In genomic region chr1:107844009-107844408, GRCh38 we compare ENCODE assay signal across 16 cellular contexts.
DNase-seq lines count a peak whose midpoint lies in the region; ATAC-seq and TF ChIP-seq lines count a peak whose summit lies in the region.
"Had no signal": no experiment of that assay in that cellular context is flagged by ENCODE, and none has a peak within 500 bp of the region (broad histone marks: within the 10 kb centered on the region; RNA-seq: fewer than 3 reads in every experiment).

No MANE protein-coding gene starts in this region.

- H3K9ac ChIP-seq in BLaER1: peak overlapping the region; percentile 54

- no peak for TF ChIP-seq CTCF in activated B cell treated with CpG ODN at 0.5 μM for 24 hours (IDR thresholded peaks at IDR 0.05)

- no peaks in the 10 kb centered on the region for H3K27me3 ChIP-seq in BLaER1
- H3K27me3 ChIP-seq in CD4-positive, CD25-positive, alpha-beta regulatory T cell (ENCODE audit: control insufficient read depth, insufficient read depth, low read length): no peaks in the 10 kb centered on the region
- H3K27me3 ChIP-seq: right lobe of liver had no signal

- H3K27me3 Mint-ChIP-seq in CD4-positive, CD25-positive, alpha-beta regulatory T cell: no peaks in the 10 kb centered on the region
- H3K27me3 Mint-ChIP-seq in activated B cell treated with CpG ODN at 0.5 μM for 24 hours (no peaks in the 10 kb centered on the region), naive B cell (no peaks in the 10 kb centered on the region)

- H3K4me2 ChIP-seq in BLaER1: peak overlapping the region; percentile 83
- H3K4me2 ChIP-seq: GM23338 had no signal

- H3K9me3 Mint-ChIP-seq in CD4-positive, CD25-positive, alpha-beta regulatory T cell: peaks cover 0 to 14% (median 8%) of the 10 kb centered on the region in 7 donors
- peaks cover 16% of the 10 kb centered on the region for H3K9me3 Mint-ChIP-seq in activated B cell treated with CpG ODN at 0.5 μM for 24 hours
- H3K9me3 Mint-ChIP-seq in naive B cell: peaks cover 12 to 38% (median 29%) of the 10 kb centered on the region in 7 donors

- H3K9me3 ChIP-seq in BLaER1: peaks cover 41% of the 10 kb centered on the region
- no peaks in the 10 kb centered on the region for H3K9me3 ChIP-seq in CD4-positive, CD25-positive, alpha-beta regulatory T cell (ENCODE audit: control insufficient read depth in 2 of 2, low read length in 2 of 2)
- H3K9me3 ChIP-seq: right lobe of liver had no signal

- intact Hi-C loops in activated B cell treated with CpG ODN at 0.5 μM for 24 hours (cut with micrococcal nuclease): loop anchor here (1.0 to 5.0 kb wide), 3 partner anchors 8 to 198 kb away; no protein-coding TSS in a partner anchor

- DNase-seq in CD4-positive, CD25-positive, alpha-beta regulatory T cell: no peak
- DNase-seq in activated B cell treated with CpG ODN at 0.5 μM for 24 hours (no peak), naive B cell (peak; percentile 18), superior temporal gyrus (ENCODE audit: extremely low spot score) (no peak)
- DNase-seq: AML-193; DMS153; effector memory CD4-positive, alpha-beta T cell; NCI-H1930; NCI-H446; right lobe of liver; Right ventricle myocardium superior; T-helper 1 cell had no signal

- H3K4me3 Mint-ChIP-seq in CD4-positive, CD25-positive, alpha-beta regulatory T cell: peak overlapping the region; percentile 31 to 83 (median 60)
- peak overlapping the region; percentile 66 for H3K4me3 Mint-ChIP-seq in activated B cell treated with CpG ODN at 0.5 μM for 24 hours
- H3K4me3 Mint-ChIP-seq in naive B cell: peak overlapping the region; percentile 67 to 93 (median 84)
- H3K4me3 Mint-ChIP-seq: GM23338 had no signal

- POLR2A ChIA-PET in activated B cell treated with CpG ODN at 0.5 μM for 24 hours (lab: Charles Lee): interaction anchor here (0.7 to 2.7 kb wide), 7 partner anchors 13 to 120 kb away, joined by 3 to 14 read pairs (median 5); no protein-coding TSS in a partner anchor

- CTCF ChIA-PET in activated B cell treated with CpG ODN at 0.5 μM for 24 hours (lab: Charles Lee): interaction anchor here (1.2 to 2.0 kb wide), 4 partner anchors 34 to 281 kb away, joined by 4 to 9 read pairs (median 6); no protein-coding TSS in a partner anchor

- no peak for ATAC-seq in CD4-positive, CD25-positive, alpha-beta regulatory T cell (ENCODE audit: low read depth in 2 of 2)
- ATAC-seq in activated B cell treated with CpG ODN at 0.5 μM for 24 hours (ENCODE audit: low read depth) (peak; percentile 52), naive B cell (ENCODE audit: low read depth in 2 of 2) (peak; percentile 29 to 44), GM19324 (IDR thresholded peaks at IDR 0.05; ENCODE audit: low FRiP score, unreplicated experiment) (no peak)
- no peak for ATAC-seq in activated CD4-positive, CD25-positive, alpha-beta regulatory T cell treated with anti-CD3 and anti-CD28 coated beads, Interleukin-2, amount 50 U/mL, for 24 hours

- H3K36me3 ChIP-seq in BLaER1: peaks cover 25% of the 10 kb centered on the region
- no peaks in the 10 kb centered on the region for H3K36me3 ChIP-seq in CD4-positive, CD25-positive, alpha-beta regulatory T cell (ENCODE audit: control insufficient read depth, insufficient read depth, low read length)
- H3K36me3 ChIP-seq: right lobe of liver had no signal

- peak overlapping the region; percentile 84 for H3K27ac ChIP-seq in BLaER1
- H3K27ac ChIP-seq in CD4-positive, CD25-positive, alpha-beta regulatory T cell (ENCODE audit: insufficient read depth, low read length, poor library complexity, severe bottlenecking): peak overlapping the region; percentile 51
- H3K27ac ChIP-seq: right lobe of liver had no signal

- H3K4me3 ChIP-seq in BLaER1: peak overlapping the region; percentile 49
- H3K4me3 ChIP-seq in CD4-positive, CD25-positive, alpha-beta regulatory T cell (ENCODE audit: low read depth, low read length): peak overlapping the region; percentile 49
- H3K4me3 ChIP-seq: GM23338, right lobe of liver had no signal

- H4K20me1 ChIP-seq in BLaER1: no peaks in the 10 kb centered on the region

- peaks cover 47 to 78% (median 63%) of the 10 kb centered on the region in 4 donors for H3K4me1 Mint-ChIP-seq in CD4-positive, CD25-positive, alpha-beta regulatory T cell
- H3K4me1 Mint-ChIP-seq in activated B cell treated with CpG ODN at 0.5 μM for 24 hours (peaks cover 80% of the 10 kb centered on the region), naive B cell (peaks cover 71 to 92% (median 88%) of the 10 kb centered on the region in 3 donors)

- peaks cover 69% of the 10 kb centered on the region for H3K4me1 ChIP-seq in BLaER1
- H3K4me1 ChIP-seq in CD4-positive, CD25-positive, alpha-beta regulatory T cell (ENCODE audit: control insufficient read depth, insufficient read depth, low read length, poor library complexity, severe bottlenecking): peaks cover 49% of the 10 kb centered on the region
- H3K4me1 ChIP-seq: right lobe of liver had no signal

- H3K27ac Mint-ChIP-seq in CD4-positive, CD25-positive, alpha-beta regulatory T cell: peak overlapping the region; percentile 56 to 84 (median 80)
- H3K27ac Mint-ChIP-seq in activated B cell treated with CpG ODN at 0.5 μM for 24 hours: peak overlapping the region; percentile 87
- H3K27ac Mint-ChIP-seq in naive B cell: peak overlapping the region; percentile 89 to 98 (median 96)
- H3K27ac Mint-ChIP-seq: GM23338 had no signal

- peaks cover 15% of the 10 kb centered on the region for H3K36me3 Mint-ChIP-seq in CD4-positive, CD25-positive, alpha-beta regulatory T cell
- H3K36me3 Mint-ChIP-seq in activated B cell treated with CpG ODN at 0.5 μM for 24 hours (ENCODE audit: low read depth): peaks cover 27% of the 10 kb centered on the region
- peaks cover 12 to 30% of the 10 kb centered on the region in 2 donors for H3K36me3 Mint-ChIP-seq in naive B cell

Comparison
In these comparisons a context has a peak if more than half of its experiments do, and no peak if none do; other contexts are left out.
1. ATAC-seq: peak in activated B cell treated with CpG ODN at 0.5 μM for 24 hours (single experiment) and naive B cell (2 of 2); none in CD4-positive, CD25-positive, alpha-beta regulatory T cell (0 of 2), GM19324 (single experiment) and activated CD4-positive, CD25-positive, alpha-beta regulatory T cell treated with anti-CD3 and anti-CD28 coated beads, Interleukin-2, amount 50 U/mL, for 24 hours (0 of 2).
2. Peak in every context shown above with its lines, with median percentiles within 50 percentile points of each other: H3K27ac Mint-ChIP-seq and H3K4me3 Mint-ChIP-seq.